8 cellular contexts compared by ENCODE assay signal in the genomic region with DNA sequence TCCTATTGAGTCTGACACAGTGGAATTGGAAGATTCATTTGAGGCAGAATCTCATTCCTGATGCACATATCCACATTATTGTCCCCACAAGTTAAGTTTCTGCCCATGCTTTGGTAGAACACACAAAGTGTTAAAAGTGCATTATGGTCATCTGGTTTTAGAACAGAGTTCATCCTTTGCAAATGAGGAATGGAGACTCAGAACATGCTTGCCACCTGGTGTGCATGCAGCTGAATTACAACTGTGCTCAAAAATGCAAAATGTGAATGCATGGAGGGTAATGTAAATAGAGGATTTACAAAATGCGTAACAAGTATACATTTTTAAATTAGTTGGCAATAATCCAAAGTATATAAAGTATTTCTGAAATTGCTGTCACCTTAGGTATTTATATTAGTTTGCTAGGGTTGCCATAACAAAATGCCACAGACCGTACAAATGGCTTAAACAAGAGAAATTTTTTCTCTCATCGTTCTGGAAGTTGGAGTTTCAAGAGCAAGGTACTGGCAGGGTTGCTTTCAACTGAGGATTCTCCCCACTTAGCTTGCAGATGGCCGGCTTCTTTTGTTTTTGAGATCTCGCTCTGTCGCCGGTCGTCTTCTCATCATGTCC.
A peak's percentile ranks its signal among the peaks of the same experiment; 100 is the strongest.
DNase-seq lines count a peak whose midpoint lies in the region; ATAC-seq and TF ChIP-seq lines count a peak whose summit lies in the region.

No MANE protein-coding gene starts in this region.

- H3K4me1 ChIP-seq in transverse colon, result no peaks in the 10 kb centered on the region

- no peaks in the 10 kb centered on the region for H3K36me3 ChIP-seq in GM06990 (ENCODE audit: control insufficient read depth, insufficient read depth, low read length)
- H3K36me3 ChIP-seq in transverse colon, result no peaks in the 10 kb centered on the region

- no peak for TF ChIP-seq POLR2A in transverse colon (IDR thresholded peaks at IDR 0.05)

- in situ Hi-C loops in transverse colon (cut with MboI; ENCODE audit: low pct_ligation_motif_present in 1 of 4, low pct_unique_long_range_greater_than_20kb in 1 of 4, low sequenced_read_pairs in 3 of 4), result loop anchor here in 3 of 4 donors (5.0 to 25.0 kb wide), 3 partner anchors 1091 to 1518 kb away; a partner anchor contains a TSS

- no peaks in the 10 kb centered on the region for H3K36me3 Mint-ChIP-seq in T-helper 17 cell (ENCODE audit: low read depth)

- H3K4me3 ChIP-seq in GM06990 (replicated peaks; ENCODE audit: low read depth, low read length), result no peak overlapping the region
- no peak overlapping the region for H3K4me3 ChIP-seq in transverse colon

- TF ChIP-seq CTCF in GM06990 (IDR thresholded peaks at IDR 0.05; ENCODE audit: insufficient read depth, low read length, poor library complexity, severe bottlenecking) (peak; percentile 52), transverse colon (IDR thresholded peaks at IDR 0.05) (peak; percentile 41 to 59 (median 59))

- no peak overlapping the region for H3K27ac ChIP-seq in transverse colon

- no peaks in the 10 kb centered on the region for H3K4me1 Mint-ChIP-seq in T-helper 17 cell

- no peak for TF ChIP-seq EP300 in transverse colon (IDR thresholded peaks at IDR 0.05; ENCODE audit: low read depth)

- H3K27ac Mint-ChIP-seq in T-helper 17 cell, result no peak overlapping the region

- 52 to 61% methylated on average over 4 to 8 of the region's 8 CpGs for WGBS in transverse colon (ENCODE audit: low coverage in 1 of 2), 2 donors

- DNase-seq in GM06990 (ENCODE audit: extremely low read depth, insufficient read length) (no peak), LoVo (ENCODE audit: low spot score) (peak; percentile 40), UCSD-AML1 (lab: John Stamatoyannopoulos, UW; ENCODE audit: unreplicated experiment) (peak; percentile 11), iPS-NIHi7 (ENCODE audit: extremely low spot score) (peak; percentile 45), transverse colon (no peak), T-helper 17 cell (no peak)

- H3K9me3 ChIP-seq in transverse colon (no peaks in the 10 kb centered on the region), T-helper 17 cell (ENCODE audit: control insufficient read depth, low read length, poor library complexity, severe bottlenecking) (no peaks in the 10 kb centered on the region)

- ATAC-seq in GM21717 (IDR thresholded peaks at IDR 0.05; ENCODE audit: unreplicated experiment) (peak; percentile 72), T-helper 17 cell (no peak), HG03520 (IDR thresholded peaks at IDR 0.05; ENCODE audit: unreplicated experiment) (no peak)

- H3K27me3 ChIP-seq in GM06990 (replicated peaks; ENCODE audit: control insufficient read depth, insufficient read depth, low read length), result no peaks in the 10 kb centered on the region
- H3K27me3 ChIP-seq in transverse colon, result no peaks in the 10 kb centered on the region

- no peak overlapping the region for H3K4me3 Mint-ChIP-seq in T-helper 17 cell

- no peaks in the 10 kb centered on the region for H3K27me3 Mint-ChIP-seq in T-helper 17 cell

- intact Hi-C loops in transverse colon (cut with DNase I; ENCODE audit: low total_unique reads), result no loop called here

Comparison
In these comparisons a context has a peak if more than half of its experiments do, and no peak if none do; other contexts are left out.
1. DNase-seq: peak in LoVo (single experiment), UCSD-AML1 (single experiment) and iPS-NIHi7 (single experiment); none in GM06990 (single experiment), transverse colon (single experiment) and T-helper 17 cell (0 of 3).